Comparison of ENCODE assay signal across 8 cellular contexts in genomic region chr21:43775795-43776430, GRCh38. TPM values are rescaled to one million over a fixed set of nuclear protein-coding genes. Genes with fewer than 3 reads are reported as not detected.
DNase-seq lines count a peak whose midpoint lies in the region; ATAC-seq and TF ChIP-seq lines count a peak whose summit lies in the region.

CSTB (minus strand) TSS chr21:43776308; CDS start chr21:43776269, 39 bp downstream.

- H3K27ac Mint-ChIP-seq in T-cell, result peak within 1 kb of the TSS; percentile 86 to 91
- H3K27ac Mint-ChIP-seq in activated naive CD8-positive, alpha-beta T cell treated with anti-CD3 and anti-CD28 coated beads, Interleukin-2, amount 50 U/mL, for 24 hours, result peak within 1 kb of the TSS; percentile 37

- peaks cover 0 to 24% (median 18%) of the 10 kb centered on the region in 9 donors for H3K36me3 ChIP-seq in heart left ventricle
- H3K36me3 ChIP-seq in upper lobe of left lung, result peaks cover 5 to 23% (median 18%) of the 10 kb centered on the region in 4 donors

- CTCF ChIA-PET in T-cell (lab: Charles Lee), result no interaction called here

- peaks cover 18% of the 10 kb centered on the region for H3K36me3 Mint-ChIP-seq in T-cell
- peaks cover 15% of the 10 kb centered on the region for H3K36me3 Mint-ChIP-seq in activated naive CD8-positive, alpha-beta T cell treated with anti-CD3 and anti-CD28 coated beads, Interleukin-2, amount 50 U/mL, for 24 hours (ENCODE audit: low read depth)

- TF ChIP-seq POLR2A in heart left ventricle (IDR thresholded peaks at IDR 0.05), result peak in 1 of 2 donors; percentile 61
- TF ChIP-seq POLR2A in upper lobe of left lung (IDR thresholded peaks at IDR 0.05), result peak in 3 of 4 donors; percentile 52 to 95 (median 91)

- POLR2A ChIA-PET in T-cell (lab: Charles Lee), result no interaction called here

- 0 to 1% (median 0%) methylated on average over 18 to 71 of the region's 71 CpGs for WGBS in heart left ventricle, 4 donors
- 0 to 1% methylated on average over 25 of the region's 71 CpGs for WGBS in upper lobe of left lung, 2 donors

- H3K9me3 Mint-ChIP-seq in T-cell, result no peaks in the 10 kb centered on the region
- H3K9me3 Mint-ChIP-seq in activated naive CD8-positive, alpha-beta T cell treated with anti-CD3 and anti-CD28 coated beads, Interleukin-2, amount 50 U/mL, for 24 hours, result no peaks in the 10 kb centered on the region

- TF ChIP-seq CTCF in heart left ventricle (IDR thresholded peaks at IDR 0.05) (peak in 1 of 12 donors; percentile 5), upper lobe of left lung (IDR thresholded peaks at IDR 0.05) (peak in 1 of 6 experiments; percentile 11)

- peak; percentile 75 for ATAC-seq in GM21528 (IDR thresholded peaks at IDR 0.05; ENCODE audit: low FRiP score, unreplicated experiment)
- ATAC-seq in T-cell (replicated peaks in 1 of 4), result peak; percentile 82 to 85 (median 84)
- peak; percentile 62 for ATAC-seq in activated naive CD8-positive, alpha-beta T cell treated with anti-CD3 and anti-CD28 coated beads, Interleukin-2, amount 50 U/mL, for 24 hours
- peak; percentile 36 to 87 (median 76) for ATAC-seq in heart left ventricle
- peak; percentile 61 to 89 for ATAC-seq in upper lobe of left lung (ENCODE audit: low FRiP score in 2 of 2)

- H3K4me3 Mint-ChIP-seq in T-cell, result peak within 1 kb of the TSS; percentile 90 to 93 (median 91)
- H3K4me3 Mint-ChIP-seq in activated naive CD8-positive, alpha-beta T cell treated with anti-CD3 and anti-CD28 coated beads, Interleukin-2, amount 50 U/mL, for 24 hours, result peak within 1 kb of the TSS; percentile 87

- H3K27me3 ChIP-seq in heart left ventricle, result no peaks in the 10 kb centered on the region
- no peaks in the 10 kb centered on the region for H3K27me3 ChIP-seq in upper lobe of left lung

- intact Hi-C loops in heart left ventricle (cut with DNase I) (loop anchor here in 5 of 10 donors (2.0 to 10.0 kb wide), 5 partner anchors 47 to 111 kb away; partner anchors contain the start of gene PDXK (in 1 of the 5)), posterior cingulate gyrus (cut with DNase I) (loop anchor here (1.0 to 5.0 kb wide), 2 partner anchors 13 to 49 kb away; partner anchors contain the start of gene RRP1)

- TF ChIP-seq EP300 in upper lobe of left lung (IDR thresholded peaks at IDR 0.05), result peak in 1 of 4 donors; percentile 40

- H3K4me3 ChIP-seq in heart left ventricle (peak within 1 kb of the TSS; percentile 69 to 99 (median 88)), upper lobe of left lung (peak within 1 kb of the TSS; percentile 61 to 94 (median 84))

- DNase-seq in DMS53 treated with DMSO at 0.1 percent for 48 hours (lab: John Stamatoyannopoulos, UW; ENCODE audit: unreplicated experiment), result peak; percentile 25
- DNase-seq in Kasumi-1 (lab: John Stamatoyannopoulos, UW), result peak; percentile 49 to 62
- DNase-seq in T-cell, result peak; percentile 57 to 88 (median 78)
- peak; percentile 86 for DNase-seq in activated naive CD8-positive, alpha-beta T cell treated with anti-CD3 and anti-CD28 coated beads, Interleukin-2, amount 50 U/mL, for 24 hours
- DNase-seq in heart left ventricle, result peak; percentile 88 to 92 (median 90)
- DNase-seq in posterior cingulate gyrus, result peak; percentile 80 to 98 (median 90)
- DNase-seq in upper lobe of left lung, result peak; percentile 88 to 98

- peaks cover 43 to 46% (median 43%) of the 10 kb centered on the region in 3 donors for H3K4me1 Mint-ChIP-seq in T-cell
- H3K4me1 Mint-ChIP-seq in activated naive CD8-positive, alpha-beta T cell treated with anti-CD3 and anti-CD28 coated beads, Interleukin-2, amount 50 U/mL, for 24 hours, result peaks cover 41% of the 10 kb centered on the region

- no peaks in the 10 kb centered on the region for H3K27me3 Mint-ChIP-seq in T-cell
- H3K27me3 Mint-ChIP-seq in activated naive CD8-positive, alpha-beta T cell treated with anti-CD3 and anti-CD28 coated beads, Interleukin-2, amount 50 U/mL, for 24 hours, result no peaks in the 10 kb centered on the region

- H3K9me3 ChIP-seq in heart left ventricle, result no peaks in the 10 kb centered on the region
- H3K9me3 ChIP-seq in upper lobe of left lung, result no peaks in the 10 kb centered on the region

- H3K4me1 ChIP-seq in heart left ventricle (peaks cover 0 to 34% (median 15%) of the 10 kb centered on the region in 12 donors), upper lobe of left lung (peaks cover 9 to 27% (median 15%) of the 10 kb centered on the region in 4 donors)

- H3K27ac ChIP-seq in heart left ventricle (peak within 1 kb of the TSS; percentile 86 to 97 (median 92)), upper lobe of left lung (peak within 1 kb of the TSS; percentile 86 to 99 (median 92))

RNA-seq across cellular contexts. Expression of gene CSTB, which starts in this region (rescaled TPM):
- total RNA-seq in T-cell (10 to 100 TPM; 19.0 to 34.7 (median 25.9) TPM), heart left ventricle (10 to 100 TPM in 8 of 9 donors, 1 to 10 TPM in 1; 7.8 to 77.0 (median 35.9) TPM), upper lobe of left lung (100 to 1,000 TPM in 2 of 6 donors, 10 to 100 TPM in 4; 19.9 to 122 (median 51.3) TPM)
- polyA plus RNA-seq in heart left ventricle, result 10 to 100 TPM; 36.1 to 72.8 TPM

Comparison
In these comparisons a context has a peak if more than half of its experiments do, and no peak if none do; other contexts are left out.
1. Peak in every context shown above with its lines: DNase-seq, ATAC-seq, H3K4me3 ChIP-seq and H3K27ac ChIP-seq.
2. DNase-seq: peak in every context shown above with its lines; median percentile 93 in upper lobe of left lung; 90 in heart left ventricle; 90 in posterior cingulate gyrus; 86 in activated naive CD8-positive, alpha-beta T cell treated with anti-CD3 and anti-CD28 coated beads, Interleukin-2, amount 50 U/mL, for 24 hours; 78 in T-cell; 56 in Kasumi-1; 25 in DMS53 treated with DMSO at 0.1 percent for 48 hours.